In the genomic region with DNA sequence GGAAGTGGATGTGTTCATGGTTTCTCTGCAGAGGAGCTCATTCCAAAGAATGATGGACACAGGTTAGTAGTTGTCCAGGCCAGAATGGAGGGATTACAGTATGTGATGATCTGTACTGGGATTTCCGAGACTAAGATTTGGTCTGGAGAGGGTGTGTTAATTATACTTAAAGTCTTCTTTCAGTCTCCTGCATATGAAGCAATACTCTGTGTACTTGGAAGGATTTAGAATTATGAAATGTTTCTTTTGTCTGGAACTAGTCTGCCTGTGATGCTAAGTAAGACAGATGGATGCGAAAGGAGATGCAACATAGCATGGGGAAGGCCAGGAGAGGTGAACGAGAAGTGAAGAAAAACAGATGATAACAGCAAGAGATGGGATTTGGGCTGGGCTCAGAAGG, we compare ENCODE assay signal across 21 cellular contexts.
DNase-seq lines count a peak whose midpoint lies in the region; ATAC-seq and TF ChIP-seq lines count a peak whose summit lies in the region.
"Had no signal": no experiment of that assay in that cellular context is flagged by ENCODE, and none has a peak within 500 bp of the region (broad histone marks: within the 10 kb centered on the region; RNA-seq: fewer than 3 reads in every experiment).

No MANE protein-coding gene starts in this region.

- no peak overlapping the region for H2AFZ ChIP-seq in smooth muscle cell (ENCODE audit: low read depth)

- no peak for TF ChIP-seq CTCF in coronary artery (IDR thresholded peaks at IDR 0.05)
- no peak for TF ChIP-seq CTCF in smooth muscle cell (IDR thresholded peaks at IDR 0.05; ENCODE audit: borderline replicate concordance, insufficient read depth, poor library complexity, severe bottlenecking)

- no peak overlapping the region for H3K4me3 Mint-ChIP-seq in stimulated activated naive B cell treated with anti-CD40 and anti-IgM and Interleukin-4, amounts not matched to agents 10 μg/mL and 1 μg/mL and 100 μg/mL, for 72 hours
- H3K4me3 Mint-ChIP-seq: activated B cell treated with CpG ODN at 0.5 μM for 24 hours; activated CD4-positive, alpha-beta memory T cell treated with anti-CD3 and anti-CD28 coated beads for 36 hours; CD4-positive, CD25-positive, alpha-beta regulatory T cell; stimulated activated effector memory CD8-positive, alpha-beta T cell treated with anti-CD3 and anti-CD28 coated beads, Interleukin-12 subunit alpha, Interleukin-12 subunit beta, amount 100 ng/mL, for 72 hours had no signal

- H3K4me1 Mint-ChIP-seq in stimulated activated naive B cell treated with anti-CD40 and anti-IgM and Interleukin-4, amounts not matched to agents 10 μg/mL and 1 μg/mL and 100 μg/mL, for 72 hours, result peaks cover 7 to 8% of the 10 kb centered on the region in 2 donors
- H3K4me1 Mint-ChIP-seq: CD4-positive, CD25-positive, alpha-beta regulatory T cell had no signal

- no peak overlapping the region for H3K27ac Mint-ChIP-seq in stimulated activated naive B cell treated with anti-CD40 and anti-IgM and Interleukin-4, amounts not matched to agents 10 μg/mL and 1 μg/mL and 100 μg/mL, for 72 hours
- H3K27ac Mint-ChIP-seq: activated B cell treated with CpG ODN at 0.5 μM for 24 hours; activated CD4-positive, alpha-beta memory T cell treated with anti-CD3 and anti-CD28 coated beads for 36 hours; CD4-positive, CD25-positive, alpha-beta regulatory T cell; immature natural killer cell; stimulated activated effector memory CD8-positive, alpha-beta T cell treated with anti-CD3 and anti-CD28 coated beads, Interleukin-12 subunit alpha, Interleukin-12 subunit beta, amount 100 ng/mL, for 72 hours had no signal

- H3K9ac ChIP-seq in smooth muscle cell (ENCODE audit: low read depth), result no peak overlapping the region

- H3K27ac ChIP-seq in coronary artery (peak overlapping the region; percentile 40), right cardiac atrium (ENCODE audit: low read length) (no peak overlapping the region), smooth muscle cell (ENCODE audit: low read depth) (peak overlapping the region; percentile 37)

- intact Hi-C loops in Right ventricle myocardium inferior (cut with DNase I) (loop anchor here (2.0 to 10.0 kb wide), 3 partner anchors 59 to 321 kb away; no protein-coding TSS in a partner anchor), cardiac septum (cut with DNase I) (loop anchor here (2.0 to 10.0 kb wide), 3 partner anchors 36 to 179 kb away; no protein-coding TSS in a partner anchor), right cardiac atrium (cut with DNase I) (loop anchor here in 2 of 4 donors (2.0 to 5.0 kb wide), 2 partner anchors 86 to 307 kb away; a partner anchor contains a TSS)

- no peaks in the 10 kb centered on the region for H3K9me3 ChIP-seq in right cardiac atrium (ENCODE audit: control insufficient read depth, low read length)
- no peaks in the 10 kb centered on the region for H3K9me3 ChIP-seq in smooth muscle cell (replicated peaks; ENCODE audit: low read depth)
- H3K9me3 ChIP-seq: sigmoid colon, uterus had no signal

- H3K27me3 ChIP-seq in right cardiac atrium (ENCODE audit: control insufficient read depth, insufficient read depth) (no peaks in the 10 kb centered on the region), smooth muscle cell (ENCODE audit: low read depth) (no peaks in the 10 kb centered on the region)
- H3K27me3 ChIP-seq: sigmoid colon, uterus had no signal

- 54% methylated on average over 3 of the region's 3 CpGs for WGBS in right cardiac atrium
- WGBS in smooth muscle cell (ENCODE audit: low lambda C conversion rate), result 43% methylated on average over 3 of the region's 3 CpGs

- no peaks in the 10 kb centered on the region for H4K20me1 ChIP-seq in smooth muscle cell (ENCODE audit: low read depth)

- H3F3A ChIP-seq in smooth muscle cell (ENCODE audit: low read depth), result no peaks in the 10 kb centered on the region

- peaks cover 7% of the 10 kb centered on the region for H3K4me1 ChIP-seq in right cardiac atrium (ENCODE audit: control insufficient read depth, insufficient read depth, low read length)
- H3K4me1 ChIP-seq in smooth muscle cell (ENCODE audit: low read depth), result no peaks in the 10 kb centered on the region
- H3K4me1 ChIP-seq: uterus had no signal

- no peak for DNase-seq in Right ventricle myocardium inferior (ENCODE audit: missing footprints)
- no peak for DNase-seq in cardiac septum (ENCODE audit: low spot score)
- no peak for DNase-seq in coronary artery (ENCODE audit: low spot score)
- no peak for DNase-seq in right cardiac atrium
- DNase-seq in smooth muscle cell (lab: John Stamatoyannopoulos, UW; ENCODE audit: unreplicated experiment), result no peak
- no peak for DNase-seq in stimulated activated naive B cell treated with anti-CD40 and anti-IgM and Interleukin-4, amounts not matched to agents 10 μg/mL and 1 μg/mL and 100 μg/mL, for 72 hours
- no peak for DNase-seq in NOMO-1 treated with DMSO at 0.1 percent for 48 hours (lab: John Stamatoyannopoulos, UW; ENCODE audit: unreplicated experiment)
- DNase-seq: activated B cell treated with CpG ODN at 0.5 μM for 24 hours; activated gamma-delta T cell treated with Interleukin-2 at 50 U/mL for 16 hours; CD4-positive, CD25-positive, alpha-beta regulatory T cell; cerebellar nuclear complex; effector memory CD4-positive, alpha-beta T cell; immature natural killer cell; NCI-H1105; NCI-H446 treated with DMSO at 0.1 percent for 48 hours; T-helper 9 cell had no signal

- H3K36me3 ChIP-seq in smooth muscle cell (ENCODE audit: low read depth), result no peaks in the 10 kb centered on the region
- H3K36me3 ChIP-seq: sigmoid colon, uterus had no signal

- H3K4me3 ChIP-seq in coronary artery (no peak overlapping the region), right cardiac atrium (ENCODE audit: low read length) (no peak overlapping the region), smooth muscle cell (no peak overlapping the region)
- H3K4me3 ChIP-seq: sigmoid colon, uterus had no signal

- H3K9me3 Mint-ChIP-seq in stimulated activated naive B cell treated with anti-CD40 and anti-IgM and Interleukin-4, amounts not matched to agents 10 μg/mL and 1 μg/mL and 100 μg/mL, for 72 hours, result peaks cover 5% of the 10 kb centered on the region in 2 donors
- H3K9me3 Mint-ChIP-seq: activated B cell treated with CpG ODN at 0.5 μM for 24 hours; activated CD4-positive, alpha-beta memory T cell treated with anti-CD3 and anti-CD28 coated beads for 36 hours; stimulated activated effector memory CD8-positive, alpha-beta T cell treated with anti-CD3 and anti-CD28 coated beads, Interleukin-12 subunit alpha, Interleukin-12 subunit beta, amount 100 ng/mL, for 72 hours had no signal

- no peaks in the 10 kb centered on the region for H3K36me3 Mint-ChIP-seq in stimulated activated naive B cell treated with anti-CD40 and anti-IgM and Interleukin-4, amounts not matched to agents 10 μg/mL and 1 μg/mL and 100 μg/mL, for 72 hours
- H3K36me3 Mint-ChIP-seq: activated CD4-positive, alpha-beta memory T cell treated with anti-CD3 and anti-CD28 coated beads for 36 hours; CD4-positive, CD25-positive, alpha-beta regulatory T cell; immature natural killer cell; stimulated activated effector memory CD8-positive, alpha-beta T cell treated with anti-CD3 and anti-CD28 coated beads, Interleukin-12 subunit alpha, Interleukin-12 subunit beta, amount 100 ng/mL, for 72 hours had no signal

- no peaks in the 10 kb centered on the region for H3K79me2 ChIP-seq in smooth muscle cell (ENCODE audit: low read depth)

- peak; percentile 40 for ATAC-seq in Right ventricle myocardium inferior
- peak; percentile 17 to 40 for ATAC-seq in right cardiac atrium
- ATAC-seq in stimulated activated naive B cell treated with anti-CD40 and anti-IgM and Interleukin-4, amounts not matched to agents 10 μg/mL and 1 μg/mL and 100 μg/mL, for 72 hours (replicated peaks), result no peak
- ATAC-seq in GM21825 (IDR thresholded peaks at IDR 0.05; ENCODE audit: unreplicated experiment), result no peak

- peak overlapping the region; percentile 45 for H3K4me2 ChIP-seq in smooth muscle cell

- peaks cover 6 to 9% of the 10 kb centered on the region in 2 donors for H3K27me3 Mint-ChIP-seq in stimulated activated naive B cell treated with anti-CD40 and anti-IgM and Interleukin-4, amounts not matched to agents 10 μg/mL and 1 μg/mL and 100 μg/mL, for 72 hours
- H3K27me3 Mint-ChIP-seq: activated B cell treated with CpG ODN at 0.5 μM for 24 hours; activated CD4-positive, alpha-beta memory T cell treated with anti-CD3 and anti-CD28 coated beads for 36 hours; CD4-positive, CD25-positive, alpha-beta regulatory T cell had no signal

Comparison
In these comparisons a context has a peak if more than half of its experiments do, and no peak if none do; other contexts are left out.
1. ATAC-seq: peak in Right ventricle myocardium inferior (single experiment) and right cardiac atrium (2 of 2); none in stimulated activated naive B cell treated with anti-CD40 and anti-IgM and Interleukin-4, amounts not matched to agents 10 μg/mL and 1 μg/mL and 100 μg/mL, for 72 hours (0 of 2) and GM21825 (single experiment).